In the genomic region with DNA sequence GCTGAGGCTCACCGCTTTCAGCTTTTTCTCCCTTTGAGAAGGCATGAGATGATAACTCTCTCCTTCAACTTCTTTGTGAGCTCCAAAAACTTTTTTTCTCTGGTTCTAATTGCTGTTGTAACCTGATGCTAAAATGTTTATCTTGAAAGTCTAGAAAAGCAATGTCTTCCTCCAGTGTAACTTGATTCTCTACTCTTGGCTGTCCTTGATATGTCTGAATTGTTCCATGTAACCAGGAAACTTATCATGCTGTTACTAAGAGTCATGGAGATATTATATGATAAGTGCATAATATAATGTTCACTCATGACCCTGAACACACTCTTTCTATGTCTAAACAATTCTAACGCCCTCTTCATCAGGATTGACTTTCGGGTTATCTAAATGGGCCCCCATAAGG, we compare ENCODE assay signal across 21 cellular contexts.
DNase-seq lines count a peak whose midpoint lies in the region; TF ChIP-seq lines count a peak whose summit lies in the region.
"Had no signal": no experiment of that assay in that cellular context is flagged by ENCODE, and none has a peak within 500 bp of the region (broad histone marks: within the 10 kb centered on the region; RNA-seq: fewer than 3 reads in every experiment).

No MANE protein-coding gene starts in this region.

- H3K4me3 ChIP-seq in adipocyte (ENCODE audit: low read length) (no peak overlapping the region), fibroblast of pulmonary artery (replicated peaks; ENCODE audit: low read depth, low read length) (no peak overlapping the region), parathyroid adenoma (ENCODE audit: low read depth, low read length) (peak overlapping the region; percentile 28), tibial artery (no peak overlapping the region)

- no peaks in the 10 kb centered on the region for H3K79me2 ChIP-seq in parathyroid adenoma

- no peak overlapping the region for H3K27ac ChIP-seq in parathyroid adenoma
- no peak overlapping the region for H3K27ac ChIP-seq in tibial artery
- H3K27ac ChIP-seq: 22Rv1, neutrophil had no signal

- H3K4me1 ChIP-seq in adipocyte (ENCODE audit: control insufficient read depth, insufficient read depth, low read length), result peaks cover 35% of the 10 kb centered on the region
- H3K4me1 ChIP-seq in parathyroid adenoma, result no peaks in the 10 kb centered on the region
- H3K4me1 ChIP-seq in tibial artery, result no peaks in the 10 kb centered on the region

- H3K27me3 ChIP-seq in adipocyte (replicated peaks; ENCODE audit: control insufficient read depth, insufficient read depth, low read length) (no peaks in the 10 kb centered on the region), parathyroid adenoma (ENCODE audit: control insufficient read depth, insufficient read depth, low read length) (no peaks in the 10 kb centered on the region), tibial artery (no peaks in the 10 kb centered on the region)
- H3K27me3 ChIP-seq: neutrophil had no signal

- peak; percentile 5 for TF ChIP-seq CTCF in fibroblast of pulmonary artery (IDR thresholded peaks at IDR 0.05; ENCODE audit: low read length, missing control alignments)
- TF ChIP-seq CTCF in parathyroid adenoma (IDR thresholded peaks at IDR 0.05), result no peak
- TF ChIP-seq CTCF in tibial artery (IDR thresholded peaks at IDR 0.05), result no peak

- no peak overlapping the region for H3K9ac ChIP-seq in adipocyte (ENCODE audit: low read length)
- H3K9ac ChIP-seq in parathyroid adenoma, result no peak overlapping the region

- H3K9me3 ChIP-seq in adipocyte (ENCODE audit: control insufficient read depth, low read length) (no peaks in the 10 kb centered on the region), parathyroid adenoma (ENCODE audit: control insufficient read depth, low read length) (no peaks in the 10 kb centered on the region), tibial artery (no peaks in the 10 kb centered on the region)
- H3K9me3 ChIP-seq: neutrophil had no signal

- peak; percentile 7 for DNase-seq in DMS53 (lab: John Stamatoyannopoulos, UW)
- no peak for DNase-seq in DMS53 treated with DMSO at 0.1 percent for 48 hours (lab: John Stamatoyannopoulos, UW; ENCODE audit: unreplicated experiment)
- DNase-seq in adipocyte (ENCODE audit: low read depth), result peak; percentile 69
- DNase-seq in fibroblast of pulmonary artery (ENCODE audit: low read depth), result peak; percentile 68
- no peak for DNase-seq in tibial artery
- no peak for DNase-seq in activated T-cell treated with anti-CD3 and anti-CD28 coated beads for 4 hours
- no peak for DNase-seq in UCSD-AML1 (lab: John Stamatoyannopoulos, UW; ENCODE audit: unreplicated experiment)
- DNase-seq: activated CD4-positive, alpha-beta T cell treated with anti-CD3 and anti-CD28 coated beads, Interleukin-2, amount 50 U/mL, for 48 hours; activated gamma-delta T cell; amniotic stem cell; cerebellar nuclear complex; H9; immature natural killer cell; NCI-H2081 treated with DMSO at 0.1 percent for 48 hours; NCI-H774; retina; SHP77 treated with DMSO at 0.1 percent for 48 hours; stimulated activated CD4-positive, alpha-beta T cell treated with anti-CD3 and anti-CD28 coated beads, Interleukin-12 subunit alpha, Interleukin-12 subunit beta, amount 100 ng/mL, for 4 hours had no signal

- peak overlapping the region; percentile 27 for H3K4me2 ChIP-seq in parathyroid adenoma (ENCODE audit: low read length)

- H3K36me3 ChIP-seq in adipocyte (ENCODE audit: control insufficient read depth, insufficient read depth, low read length, severe bottlenecking), result no peaks in the 10 kb centered on the region
- H3K36me3 ChIP-seq in parathyroid adenoma (ENCODE audit: control insufficient read depth, insufficient read depth, low read length), result no peaks in the 10 kb centered on the region
- H3K36me3 ChIP-seq in tibial artery, result no peaks in the 10 kb centered on the region
- H3K36me3 ChIP-seq: neutrophil had no signal

- intact Hi-C loops in tibial artery (cut with DNase I; ENCODE audit: low total_unique reads), result no loop called here

- H2AFZ ChIP-seq in parathyroid adenoma, result no peak overlapping the region

Comparison
In these comparisons a context has a peak if more than half of its experiments do, and no peak if none do; other contexts are left out.
1. DNase-seq: peak in DMS53 (single experiment), adipocyte (single experiment) and fibroblast of pulmonary artery (single experiment); none in DMS53 treated with DMSO at 0.1 percent for 48 hours (single experiment), tibial artery (0 of 2), activated T-cell treated with anti-CD3 and anti-CD28 coated beads for 4 hours (single experiment) and UCSD-AML1 (single experiment).